ENCODE assay signal across 9 cellular contexts in genomic region chr3:10263549-10264363, GRCh38. TPM values are rescaled to one million over a fixed set of nuclear protein-coding genes. Genes with fewer than 3 reads are reported as not detected.
DNase-seq lines count a peak whose midpoint lies in the region; ATAC-seq and TF ChIP-seq lines count a peak whose summit lies in the region.
"Had no signal": no experiment of that assay in that cellular context is flagged by ENCODE, and none has a peak within 500 bp of the region (broad histone marks: within the 10 kb centered on the region; RNA-seq: fewer than 3 reads in every experiment).

No MANE protein-coding gene starts in this region.

- peak overlapping the region; percentile 97 for H3K27ac Mint-ChIP-seq in activated T-cell treated with anti-CD3 and anti-CD28 coated beads, Interleukin-2, amount 50 U/mL, for 72 hours

- H3K27me3 ChIP-seq in DOHH2 (ENCODE audit: control insufficient read depth, low read length) = no peaks in the 10 kb centered on the region

- H3K27ac ChIP-seq in DOHH2 (ENCODE audit: low read depth, low read length) (no peak overlapping the region), caudate nucleus (ENCODE audit: low read depth, low read length) (no peak overlapping the region)

- peaks cover 100% of the 10 kb centered on the region for H3K79me2 ChIP-seq in DOHH2 (ENCODE audit: control insufficient read depth, low read length)

- H4K20me1 ChIP-seq in DOHH2 (ENCODE audit: control insufficient read depth, insufficient read depth, low read depth, low read length) = peaks cover 17% of the 10 kb centered on the region

- peaks cover 13% of the 10 kb centered on the region for H3K4me1 ChIP-seq in DOHH2 (ENCODE audit: control insufficient read depth, low read length)

- H3K4me3 ChIP-seq in DOHH2 (ENCODE audit: low read length) = no peak overlapping the region
- H3K4me3 ChIP-seq in retinal pigment epithelial cell (ENCODE audit: low read length) = no peak overlapping the region

- 0 out of 2 replicates have a peak, but pooled peaks cover 2% of the 10 kb centered on the region for H3F3A ChIP-seq in DOHH2 (ENCODE audit: control insufficient read depth, insufficient read depth)

- no peaks in the 10 kb centered on the region for H3K9me3 ChIP-seq in DOHH2 (ENCODE audit: control insufficient read depth, insufficient read depth, low read length)

- no peaks in the 10 kb centered on the region for H3K9me3 Mint-ChIP-seq in activated T-cell treated with anti-CD3 and anti-CD28 coated beads, Interleukin-2, amount 50 U/mL, for 72 hours

- H3K36me3 Mint-ChIP-seq in activated T-cell treated with anti-CD3 and anti-CD28 coated beads, Interleukin-2, amount 50 U/mL, for 72 hours (ENCODE audit: insufficient read depth in 2 of 2) = peaks cover 23 to 48% of the 10 kb centered on the region in 2 donors

- DNase-seq in NCI-H82 (lab: John Stamatoyannopoulos, UW) (peak; percentile 58), fibroblast of the conjunctiva (ENCODE audit: low read depth) (peak; percentile 21), retinal pigment epithelial cell (ENCODE audit: low read depth) (no peak), amygdala (lab: John Stamatoyannopoulos, UW) (no peak), caudate nucleus (lab: John Stamatoyannopoulos, UW) (no peak)
- peak; percentile 74 to 79 for DNase-seq in activated T-cell treated with anti-CD3 and anti-CD28 coated beads, Interleukin-2, amount 50 U/mL, for 72 hours

- no peaks in the 10 kb centered on the region for H3K27me3 Mint-ChIP-seq in activated T-cell treated with anti-CD3 and anti-CD28 coated beads, Interleukin-2, amount 50 U/mL, for 72 hours (ENCODE audit: low read depth)

- no peaks in the 10 kb centered on the region for H3K9me2 ChIP-seq in DOHH2 (replicated peaks; ENCODE audit: control insufficient read depth, low read length)

- H3K4me2 ChIP-seq in DOHH2 (ENCODE audit: low read length) = peak overlapping the region; percentile 9; the same call in 1 of the 2 replicates

- H3K4me1 Mint-ChIP-seq in activated T-cell treated with anti-CD3 and anti-CD28 coated beads, Interleukin-2, amount 50 U/mL, for 72 hours (ENCODE audit: low read depth) = peaks cover 74% of the 10 kb centered on the region

- ATAC-seq in activated T-cell treated with anti-CD3 and anti-CD28 coated beads, Interleukin-2, amount 50 U/mL, for 72 hours (replicated peaks in 1 of 2) = peak; percentile 92 to 98
- ATAC-seq in HG02610 (IDR thresholded peaks at IDR 0.05; ENCODE audit: unreplicated experiment) = no peak

- peak overlapping the region; percentile 72 to 93 for H3K4me3 Mint-ChIP-seq in activated T-cell treated with anti-CD3 and anti-CD28 coated beads, Interleukin-2, amount 50 U/mL, for 72 hours

- peak; percentile 62 for TF ChIP-seq CTCF in DOHH2 (IDR thresholded peaks at IDR 0.05; ENCODE audit: low read depth, low read length, poor library complexity, severe bottlenecking)
- TF ChIP-seq CTCF in retinal pigment epithelial cell (conservative IDR thresholded peaks at IDR 0.05; ENCODE audit: low read depth, low read length) = peak; percentile 62

- H3K36me3 ChIP-seq in DOHH2 (ENCODE audit: control insufficient read depth, low read length) = peaks cover 91% of the 10 kb centered on the region

RNA-seq across cellular contexts. Expression of gene TATDN2, which starts 15.5 kb away (rescaled TPM):
- 10 to 100 TPM; 40.8 to 49.8 TPM for total RNA-seq in activated T-cell treated with anti-CD3 and anti-CD28 coated beads, Interleukin-2, amount 50 U/mL, for 72 hours

RNA-seq across cellular contexts. Expression of gene GHRL, which starts 29.0 kb away (rescaled TPM):
- total RNA-seq in activated T-cell treated with anti-CD3 and anti-CD28 coated beads, Interleukin-2, amount 50 U/mL, for 72 hours = 1 to 10 TPM in 1 of 2 donors, under 1 TPM in 1; 0.43 to 1.3 TPM
- total RNA-seq: M059J had no signal

RNA-seq across cellular contexts. Expression of gene SEC13, which starts 57.2 kb away (rescaled TPM):
- total RNA-seq in activated T-cell treated with anti-CD3 and anti-CD28 coated beads, Interleukin-2, amount 50 U/mL, for 72 hours = 10 to 100 TPM; 84.0 to 88.5 TPM

Comparison
In these comparisons a context has a peak if more than half of its experiments do, and no peak if none do; other contexts are left out.
1. DNase-seq: peak in NCI-H82 (single experiment), activated T-cell treated with anti-CD3 and anti-CD28 coated beads, Interleukin-2, amount 50 U/mL, for 72 hours (2 of 2) and fibroblast of the conjunctiva (single experiment); none in retinal pigment epithelial cell (single experiment), amygdala (0 of 56) and caudate nucleus (0 of 61).